In genomic region chr2:201244829-201245228, GRCh38 we compare ENCODE assay signal across 1 cellular context.
TF ChIP-seq lines count a peak whose summit lies in the region.

No MANE protein-coding gene starts in this region.

TF ChIP-seq in GM23338, 12 proteins besides CTCF, POLR2A, EP300 and RAD21 (continued from another document):
- TF ChIP-seq REST (IDR thresholded peaks at IDR 0.05; ENCODE audit: unreplicated experiment) (no peak), NANOG (IDR thresholded peaks at IDR 0.05; ENCODE audit: borderline replicate concordance) (no peak), POLR2AphosphoS5 (IDR thresholded peaks at IDR 0.05; ENCODE audit: low read depth) (no peak), EZH2phosphoT487 (IDR thresholded peaks at IDR 0.05; ENCODE audit: unreplicated experiment) (no peak), ZNF114 (CRISPR knock-in tag; IDR thresholded peaks at IDR 0.05) (no peak), CREB1 (CRISPR knock-in tag; IDR thresholded peaks at IDR 0.05; ENCODE audit: low read depth) (no peak), EZH2 (IDR thresholded peaks at IDR 0.05; ENCODE audit: low read depth, unreplicated experiment) (no peak), ZNF331 (CRISPR knock-in tag; IDR thresholded peaks at IDR 0.05; ENCODE audit: low read depth) (no peak), ETS1 (IDR thresholded peaks at IDR 0.05) (no peak), ZNF462 (CRISPR knock-in tag; IDR thresholded peaks at IDR 0.05) (no peak), STAT1 (IDR thresholded peaks at IDR 0.05; ENCODE audit: unreplicated experiment) (no peak)
